Comparison of ENCODE assay signal across 15 cellular contexts in genomic region chr11:12979928-12980689, GRCh38. TPM values are rescaled to one million over a fixed set of nuclear protein-coding genes. Genes with fewer than 3 reads are reported as not detected.
DNase-seq lines count a peak whose midpoint lies in the region; ATAC-seq and TF ChIP-seq lines count a peak whose summit lies in the region.
"Had no signal": no experiment of that assay in that cellular context is flagged by ENCODE, and none has a peak within 500 bp of the region (broad histone marks: within the 10 kb centered on the region; RNA-seq: fewer than 3 reads in every experiment).

No MANE protein-coding gene starts in this region.

- DNase-seq in NCI-H1092 treated with DMSO at 0.1 percent for 48 hours (lab: John Stamatoyannopoulos, UW) (peak; percentile 96), NCI-H510A treated with DMSO at 0.1 percent for 48 hours (lab: John Stamatoyannopoulos, UW) (peak; percentile 81), left cardiac atrium (no peak), Kasumi-1 (lab: John Stamatoyannopoulos, UW) (no peak), ecto neural progenitor cell (ENCODE audit: low spot score) (no peak)
- DNase-seq: activated CD8-positive, alpha-beta memory T cell treated with anti-CD3 and anti-CD28 coated beads, Interleukin-2, amount 50 U/mL, for 4 hours; activated naive CD8-positive, alpha-beta T cell treated with anti-CD3 and anti-CD28 coated beads for 36 hours; caudate nucleus; mucosa of descending colon; NCI-H446 treated with DMSO at 0.1 percent for 48 hours; psoas muscle; transverse colon had no signal

- TF ChIP-seq CTCF in VCaP (conservative IDR thresholded peaks at IDR 0.05) = no peak

- no peaks in the 10 kb centered on the region for H3K27me3 ChIP-seq in BLaER1 treated with 17β-estradiol and CSF1 and Interleukin-3, amounts not matched to agents 10 nM and 100 nM
- H3K27me3 ChIP-seq: transverse colon had no signal

- H3K36me3 ChIP-seq in BLaER1 treated with 17β-estradiol and CSF1 and Interleukin-3, amounts not matched to agents 10 nM and 100 nM = 0 out of 22 replicates have a peak, but pooled peaks cover 0 to 5% (median 0%) of the 10 kb centered on the region in 11 experiments
- H3K36me3 ChIP-seq: transverse colon had no signal

- peak overlapping the region in 10 of 11 experiments; percentile 14 to 70 (median 30); a peak in 20 of 22 replicates for H3K4me2 ChIP-seq in BLaER1 treated with 17β-estradiol and CSF1 and Interleukin-3, amounts not matched to agents 10 nM and 100 nM

- no peaks in the 10 kb centered on the region; a peak in 1 of 22 replicates for H3K9me3 ChIP-seq in BLaER1 treated with 17β-estradiol and CSF1 and Interleukin-3, amounts not matched to agents 10 nM and 100 nM (replicated peaks in 1 of 11)
- H3K9me3 ChIP-seq: mucosa of descending colon, psoas muscle, transverse colon had no signal

- H3K27ac ChIP-seq in BLaER1 treated with 17β-estradiol and CSF1 and Interleukin-3, amounts not matched to agents 10 nM and 100 nM = peak overlapping the region in 5 of 11 experiments; percentile 11 to 62 (median 49); a peak in 8 of 22 replicates
- peak overlapping the region; percentile 58 for H3K27ac ChIP-seq in VCaP
- H3K27ac ChIP-seq: psoas muscle, transverse colon had no signal

- H4K20me1 ChIP-seq in BLaER1 treated with 17β-estradiol and CSF1 and Interleukin-3, amounts not matched to agents 10 nM and 100 nM = no peaks in the 10 kb centered on the region

- intact Hi-C loops in left cardiac atrium (cut with DNase I) = no loop called here

- peaks cover 17 to 51% (median 21%) of the 10 kb centered on the region in 10 experiments for H3K4me1 ChIP-seq in BLaER1 treated with 17β-estradiol and CSF1 and Interleukin-3, amounts not matched to agents 10 nM and 100 nM
- H3K4me1 ChIP-seq: psoas muscle, transverse colon had no signal

- ATAC-seq in left cardiac atrium = no peak
- no peak for ATAC-seq in HG03025 (IDR thresholded peaks at IDR 0.05; ENCODE audit: low FRiP score, unreplicated experiment)
- ATAC-seq: mucosa of descending colon, psoas muscle had no signal

- H3K9ac ChIP-seq in BLaER1 treated with 17β-estradiol and CSF1 and Interleukin-3, amounts not matched to agents 10 nM and 100 nM = no peak overlapping the region

- H3K4me3 ChIP-seq in BLaER1 treated with 17β-estradiol and CSF1 and Interleukin-3, amounts not matched to agents 10 nM and 100 nM = no peak overlapping the region
- H3K4me3 ChIP-seq: mucosa of descending colon, psoas muscle, transverse colon had no signal

RNA-seq across cellular contexts. Expression of gene RASSF10, which starts 29.0 kb away (rescaled TPM):
- total RNA-seq in left cardiac atrium = under 1 TPM; 0.15 to 0.63 TPM
- total RNA-seq: activated naive CD8-positive, alpha-beta T cell treated with anti-CD3 and anti-CD28 coated beads for 36 hours had no signal

Comparison
In these comparisons a context has a peak if more than half of its experiments do, and no peak if none do; other contexts are left out.
1. DNase-seq: peak in NCI-H1092 treated with DMSO at 0.1 percent for 48 hours (single experiment) and NCI-H510A treated with DMSO at 0.1 percent for 48 hours (single experiment); none in left cardiac atrium (single experiment), Kasumi-1 (0 of 2) and ecto neural progenitor cell (single experiment).